Comparison of ENCODE assay signal across 23 cellular contexts in the genomic region with DNA sequence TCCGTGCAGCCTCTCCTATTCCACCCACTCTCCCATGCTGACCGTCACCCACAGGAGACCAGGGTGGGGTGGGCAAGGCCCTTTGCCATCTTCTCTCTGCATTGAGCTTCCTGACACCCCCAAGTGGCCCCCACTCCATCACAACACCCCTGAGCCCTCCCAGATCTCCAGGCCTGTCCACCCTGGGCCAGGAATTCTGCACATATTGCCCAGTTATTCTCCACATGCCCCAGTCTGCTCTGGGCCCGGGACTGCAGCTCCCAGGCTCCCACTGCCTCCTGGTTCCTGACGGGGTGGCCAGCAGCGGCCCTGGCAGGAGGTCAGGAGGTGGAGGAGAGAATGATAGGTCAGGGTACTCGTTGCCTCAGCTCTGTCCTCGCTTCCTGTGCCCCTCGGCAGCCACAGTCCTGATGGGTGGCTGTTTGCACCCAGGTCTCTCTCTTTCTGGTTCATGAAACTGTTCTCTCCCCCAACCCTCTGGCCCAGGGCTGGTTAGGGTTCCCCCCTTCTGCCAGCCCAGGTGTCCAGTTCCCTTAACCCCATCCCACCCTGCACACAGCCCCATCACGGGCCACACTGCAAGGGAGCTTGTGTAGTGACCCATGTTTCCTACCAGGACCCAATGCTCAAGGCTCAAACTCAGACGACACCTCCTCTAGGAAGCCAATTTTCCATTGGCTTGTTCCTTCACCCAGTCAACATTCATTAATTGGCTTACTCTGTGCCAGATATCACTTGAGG. TPM values are rescaled to one million over a fixed set of nuclear protein-coding genes. Genes with fewer than 3 reads are reported as not detected.
DNase-seq lines count a peak whose midpoint lies in the region; ATAC-seq and TF ChIP-seq lines count a peak whose summit lies in the region.
"Had no signal": no experiment of that assay in that cellular context is flagged by ENCODE, and none has a peak within 500 bp of the region (broad histone marks: within the 10 kb centered on the region; RNA-seq: fewer than 3 reads in every experiment).

No MANE protein-coding gene starts in this region.

- H3K9me3 ChIP-seq in ascending aorta (no peaks in the 10 kb centered on the region), lower lobe of right lung (no peaks in the 10 kb centered on the region)
- H3K9me3 ChIP-seq: suprapubic skin, uterus had no signal

- H3K27me3 ChIP-seq in ascending aorta (no peaks in the 10 kb centered on the region), lower lobe of right lung (ENCODE audit: low read depth) (no peaks in the 10 kb centered on the region)
- H3K27me3 ChIP-seq: suprapubic skin, uterus had no signal

- no peak overlapping the region for H3K4me3 Mint-ChIP-seq in stimulated activated memory B cell treated with anti-CD40 and anti-IgM and Interleukin-4, amounts not matched to agents 10 μg/mL and 1 μg/mL and 100 μg/mL, for 72 hours
- H3K4me3 Mint-ChIP-seq: activated CD4-positive, alpha-beta memory T cell treated with anti-CD3 and anti-CD28 coated beads, Interleukin-2, amount 10 ng/mL, durations not matched to agents 7 days and 5 days; activated naive CD8-positive, alpha-beta T cell; CD4-positive, alpha-beta T cell had no signal

- H3K36me3 ChIP-seq in ascending aorta = no peaks in the 10 kb centered on the region
- H3K36me3 ChIP-seq in lower lobe of right lung = no peaks in the 10 kb centered on the region
- H3K36me3 ChIP-seq: suprapubic skin, uterus had no signal

- H3K27ac ChIP-seq in ascending aorta (peak overlapping the region; percentile 67 to 77), lower lobe of right lung (no peak overlapping the region)
- H3K27ac ChIP-seq: GM23248, suprapubic skin, uterus had no signal

- peak; percentile 49 for DNase-seq in NCI-H82 (lab: John Stamatoyannopoulos, UW)
- no peak for DNase-seq in ascending aorta (ENCODE audit: low spot score in 2 of 2)
- peak; percentile 16 for DNase-seq in lower lobe of right lung
- DNase-seq in DMS53 (lab: John Stamatoyannopoulos, UW) = no peak
- DNase-seq in AML-193 (lab: John Stamatoyannopoulos, UW) = no peak
- no peak for DNase-seq in foreskin melanocyte
- DNase-seq: activated CD4-positive, alpha-beta memory T cell treated with anti-CD3 and anti-CD28 coated beads, Interleukin-2, amount 10 ng/mL, durations not matched to agents 7 days and 5 days; CD4-positive, alpha-beta T cell; KBM-7; kidney glomerular epithelial cell; mesendoderm; NCI-H1436; NCI-H774; RPMI8226; stimulated activated CD4-positive, alpha-beta T cell treated with anti-CD3 and anti-CD28 coated beads, Interleukin-1b, Interleukin-23, amount 100 ng/mL, for 48 hours; uterus had no signal

- no peak for TF ChIP-seq CTCF in ascending aorta (IDR thresholded peaks at IDR 0.05)
- TF ChIP-seq CTCF in lower lobe of right lung (IDR thresholded peaks at IDR 0.05) = no peak

- H3K27ac Mint-ChIP-seq in stimulated activated memory B cell treated with anti-CD40 and anti-IgM and Interleukin-4, amounts not matched to agents 10 μg/mL and 1 μg/mL and 100 μg/mL, for 72 hours = peak overlapping the region; percentile 6
- H3K27ac Mint-ChIP-seq: activated CD4-positive, alpha-beta memory T cell treated with anti-CD3 and anti-CD28 coated beads, Interleukin-2, amount 10 ng/mL, durations not matched to agents 7 days and 5 days; activated naive CD8-positive, alpha-beta T cell; activated T-helper 2 cell treated with anti-CD3 and anti-CD28 coated beads, Interferon-gamma antibody, Interleukin-2, Interleukin-4, amounts not matched to agents 10 μg/mL and 5 μg/mL and 100 μg/mL, durations not matched to agents 14 hours and 24 hours and 36 hours; CD4-positive, alpha-beta T cell had no signal

- peaks cover 8% of the 10 kb centered on the region for H3K9me3 Mint-ChIP-seq in stimulated activated memory B cell treated with anti-CD40 and anti-IgM and Interleukin-4, amounts not matched to agents 10 μg/mL and 1 μg/mL and 100 μg/mL, for 72 hours
- H3K9me3 Mint-ChIP-seq: activated CD4-positive, alpha-beta memory T cell treated with anti-CD3 and anti-CD28 coated beads, Interleukin-2, amount 10 ng/mL, durations not matched to agents 7 days and 5 days; activated T-helper 2 cell treated with anti-CD3 and anti-CD28 coated beads, Interferon-gamma antibody, Interleukin-2, Interleukin-4, amounts not matched to agents 10 μg/mL and 5 μg/mL and 100 μg/mL, durations not matched to agents 14 hours and 24 hours and 36 hours; CD4-positive, alpha-beta T cell had no signal

- no peak for ATAC-seq in lower lobe of right lung
- no peak for ATAC-seq in stimulated activated memory B cell treated with anti-CD40 and anti-IgM and Interleukin-4, amounts not matched to agents 10 μg/mL and 1 μg/mL and 100 μg/mL, for 72 hours
- ATAC-seq: activated CD4-positive, CD25-positive, alpha-beta regulatory T cell treated with anti-CD3 and anti-CD28 coated beads, Interleukin-2, amount 50 U/mL, for 24 hours; GM12878 had no signal

- peaks cover 16 to 28% of the 10 kb centered on the region in 2 donors for H3K4me1 ChIP-seq in ascending aorta
- peaks cover 3% of the 10 kb centered on the region for H3K4me1 ChIP-seq in lower lobe of right lung

- H3K4me3 ChIP-seq in ascending aorta (no peak overlapping the region), lower lobe of right lung (no peak overlapping the region)
- H3K4me3 ChIP-seq: GM12878, GM23248, suprapubic skin, uterus had no signal

- intact Hi-C loops in ascending aorta (cut with DNase I) = no loop called here
- intact Hi-C loops in lower lobe of right lung (cut with DNase I) = no loop called here

- peaks cover 52% of the 10 kb centered on the region for H3K4me1 Mint-ChIP-seq in stimulated activated memory B cell treated with anti-CD40 and anti-IgM and Interleukin-4, amounts not matched to agents 10 μg/mL and 1 μg/mL and 100 μg/mL, for 72 hours
- H3K4me1 Mint-ChIP-seq: activated CD4-positive, alpha-beta memory T cell treated with anti-CD3 and anti-CD28 coated beads, Interleukin-2, amount 10 ng/mL, durations not matched to agents 7 days and 5 days had no signal

- H3K27me3 Mint-ChIP-seq in stimulated activated memory B cell treated with anti-CD40 and anti-IgM and Interleukin-4, amounts not matched to agents 10 μg/mL and 1 μg/mL and 100 μg/mL, for 72 hours = no peaks in the 10 kb centered on the region
- H3K27me3 Mint-ChIP-seq: activated naive CD8-positive, alpha-beta T cell; CD4-positive, alpha-beta T cell had no signal

- H3K36me3 Mint-ChIP-seq in stimulated activated memory B cell treated with anti-CD40 and anti-IgM and Interleukin-4, amounts not matched to agents 10 μg/mL and 1 μg/mL and 100 μg/mL, for 72 hours = peaks cover 20% of the 10 kb centered on the region

RNA-seq across cellular contexts. Expression of a gene that starts 47.3 kb away (rescaled TPM):
- total RNA-seq in ascending aorta = 148 TPM
- total RNA-seq in lower lobe of right lung = 82.3 TPM

Comparison
In these comparisons a context has a peak if more than half of its experiments do, and no peak if none do; other contexts are left out.
1. DNase-seq: peak in NCI-H82 (single experiment) and lower lobe of right lung (single experiment); none in ascending aorta (0 of 2), DMS53 (single experiment), AML-193 (0 of 2) and foreskin melanocyte (single experiment).